In genomic region chr6:107817784-107818183, GRCh38 we compare ENCODE assay signal across 18 cellular contexts. TPM values are rescaled to one million over a fixed set of nuclear protein-coding genes. Genes with fewer than 3 reads are reported as not detected.
A peak's percentile ranks its signal among the peaks of the same experiment; 100 is the strongest.
DNase-seq lines count a peak whose midpoint lies in the region; ATAC-seq lines count a peak whose summit lies in the region.
"Had no signal": no experiment of that assay in that cellular context is flagged by ENCODE, and none has a peak within 500 bp of the region (broad histone marks: within the 10 kb centered on the region; RNA-seq: fewer than 3 reads in every experiment).

No MANE protein-coding gene starts in this region.

- intact Hi-C loops in CD4-positive, alpha-beta memory T cell (cut with micrococcal nuclease): no loop called here
- intact Hi-C loops in naive thymus-derived CD4-positive, alpha-beta T cell (cut with micrococcal nuclease): no loop called here
- intact Hi-C loops in posterior cingulate gyrus (cut with DNase I): no loop called here

- no peaks in the 10 kb centered on the region for H3K27me3 Mint-ChIP-seq in CD4-positive, alpha-beta memory T cell
- H3K27me3 Mint-ChIP-seq in activated T-helper 17 cell treated with anti-CD3 and anti-CD28 coated beads, Interleukin-2, amount 50 U/mL, for 72 hours: no peaks in the 10 kb centered on the region
- no peaks in the 10 kb centered on the region for H3K27me3 Mint-ChIP-seq in naive thymus-derived CD4-positive, alpha-beta T cell

- POLR2A ChIA-PET in CD4-positive, alpha-beta memory T cell (lab: Charles Lee; ENCODE audit: partially characterized antibody): interaction anchor here (1.7 to 11.9 kb wide), 7 partner anchors 11 to 93 kb away, joined by 3 to 270 read pairs (median 85); no protein-coding TSS in a partner anchor
- POLR2A ChIA-PET in naive thymus-derived CD4-positive, alpha-beta T cell (lab: Charles Lee): interaction anchor here (0.8 to 8.5 kb wide), 13 partner anchors 10 to 99 kb away, joined by 3 to 176 read pairs (median 4); no protein-coding TSS in a partner anchor

- H3K27ac Mint-ChIP-seq in CD4-positive, alpha-beta memory T cell: peak overlapping the region; percentile 0 to 68 (median 64)
- peak overlapping the region; percentile 7 for H3K27ac Mint-ChIP-seq in activated T-helper 17 cell treated with anti-CD3 and anti-CD28 coated beads, Interleukin-2, amount 50 U/mL, for 72 hours
- H3K27ac Mint-ChIP-seq in naive thymus-derived CD4-positive, alpha-beta T cell: peak overlapping the region; percentile 8 to 100 (median 99)
- H3K27ac Mint-ChIP-seq: brain, type B pancreatic cell had no signal

- H3K4me3 Mint-ChIP-seq in CD4-positive, alpha-beta memory T cell: peak overlapping the region in 7 of 8 donors; percentile 17 to 97 (median 57)
- peak overlapping the region; percentile 95 for H3K4me3 Mint-ChIP-seq in activated T-helper 17 cell treated with anti-CD3 and anti-CD28 coated beads, Interleukin-2, amount 50 U/mL, for 72 hours
- peak overlapping the region in 9 of 10 donors; percentile 63 to 97 (median 88) for H3K4me3 Mint-ChIP-seq in naive thymus-derived CD4-positive, alpha-beta T cell
- H3K4me3 Mint-ChIP-seq: brain, type B pancreatic cell had no signal

- no peaks in the 10 kb centered on the region for H3K36me3 ChIP-seq in CD4-positive, alpha-beta memory T cell (ENCODE audit: insufficient read depth, low read length)
- H3K36me3 ChIP-seq in naive thymus-derived CD4-positive, alpha-beta T cell (ENCODE audit: control insufficient read depth in 2 of 3, insufficient read depth in 3 of 3, low read length in 3 of 3): peaks cover 0 to 6% (median 4%) of the 10 kb centered on the region in 3 experiments
- H3K36me3 ChIP-seq: colonic mucosa, stomach had no signal

- no peak overlapping the region for H3K27ac ChIP-seq in CD4-positive, alpha-beta memory T cell (ENCODE audit: low read depth, low read length)
- peak overlapping the region; percentile 95 for H3K27ac ChIP-seq in naive thymus-derived CD4-positive, alpha-beta T cell (ENCODE audit: low read depth, low read length)
- H3K27ac ChIP-seq: colonic mucosa had no signal

- H3K9me3 Mint-ChIP-seq in CD4-positive, alpha-beta memory T cell: no peaks in the 10 kb centered on the region
- no peaks in the 10 kb centered on the region for H3K9me3 Mint-ChIP-seq in activated T-helper 17 cell treated with anti-CD3 and anti-CD28 coated beads, Interleukin-2, amount 50 U/mL, for 72 hours
- H3K9me3 Mint-ChIP-seq in naive thymus-derived CD4-positive, alpha-beta T cell: no peaks in the 10 kb centered on the region
- H3K9me3 Mint-ChIP-seq: brain, type B pancreatic cell had no signal

- H3K27me3 ChIP-seq in CD4-positive, alpha-beta memory T cell (ENCODE audit: insufficient read depth, low read length): no peaks in the 10 kb centered on the region
- H3K27me3 ChIP-seq in naive thymus-derived CD4-positive, alpha-beta T cell (ENCODE audit: control insufficient read depth in 2 of 2, insufficient read depth in 2 of 2, low read length in 2 of 2): no peaks in the 10 kb centered on the region
- H3K27me3 ChIP-seq: colonic mucosa, stomach had no signal

- H3K36me3 Mint-ChIP-seq in CD4-positive, alpha-beta memory T cell: peaks cover 45 to 57% of the 10 kb centered on the region in 2 donors
- H3K36me3 Mint-ChIP-seq in activated T-helper 17 cell treated with anti-CD3 and anti-CD28 coated beads, Interleukin-2, amount 50 U/mL, for 72 hours (ENCODE audit: low read depth): peaks cover under 1% of the 10 kb centered on the region
- H3K36me3 Mint-ChIP-seq in naive thymus-derived CD4-positive, alpha-beta T cell: peaks cover 0 to 26% (median 18%) of the 10 kb centered on the region in 5 donors
- H3K36me3 Mint-ChIP-seq: brain, type B pancreatic cell had no signal

- no peak for DNase-seq in activated CD4-positive, CD25-positive, alpha-beta regulatory T cell treated with anti-CD3 and anti-CD28 coated beads, Interleukin-2, amount 50 U/mL, for 72 hours
- DNase-seq in CD4-positive, alpha-beta memory T cell: no peak
- no peak for DNase-seq in naive thymus-derived CD4-positive, alpha-beta T cell
- DNase-seq in NCI-H1105 treated with DMSO at 0.1 percent for 48 hours (lab: John Stamatoyannopoulos, UW) (no peak), posterior cingulate gyrus (no peak)
- DNase-seq: 8988T, colonic mucosa, left ventricle myocardium superior, NCI-H2107, NCI-H524 treated with DMSO at 0.1 percent for 48 hours, stomach had no signal

- peaks cover 61% of the 10 kb centered on the region for H3K4me1 ChIP-seq in CD4-positive, alpha-beta memory T cell (ENCODE audit: insufficient read depth, low read length)
- H3K4me1 ChIP-seq in naive thymus-derived CD4-positive, alpha-beta T cell (ENCODE audit: control insufficient read depth in 2 of 2, insufficient read depth in 2 of 2, low read length in 2 of 2): peaks cover 48 to 51% of the 10 kb centered on the region in 2 donors
- H3K4me1 ChIP-seq: colonic mucosa had no signal

- no peak overlapping the region for H3K4me3 ChIP-seq in CD4-positive, alpha-beta memory T cell (ENCODE audit: low read length in 2 of 2)
- no peak overlapping the region for H3K4me3 ChIP-seq in naive thymus-derived CD4-positive, alpha-beta T cell (ENCODE audit: low read length)
- H3K4me3 ChIP-seq: colonic mucosa, stomach had no signal

- peaks cover 52 to 90% (median 71%) of the 10 kb centered on the region in 4 donors for H3K4me1 Mint-ChIP-seq in CD4-positive, alpha-beta memory T cell
- H3K4me1 Mint-ChIP-seq in activated T-helper 17 cell treated with anti-CD3 and anti-CD28 coated beads, Interleukin-2, amount 50 U/mL, for 72 hours: peaks cover 44% of the 10 kb centered on the region
- peaks cover 42 to 93% (median 74%) of the 10 kb centered on the region in 7 donors for H3K4me1 Mint-ChIP-seq in naive thymus-derived CD4-positive, alpha-beta T cell

- CTCF ChIA-PET in CD4-positive, alpha-beta memory T cell (lab: Charles Lee; ENCODE audit: partially characterized antibody): interaction anchor here (0.8 to 10.6 kb wide), 7 partner anchors 12 to 1003 kb away, joined by 3 to 140 read pairs (median 3); no protein-coding TSS in a partner anchor
- CTCF ChIA-PET in naive thymus-derived CD4-positive, alpha-beta T cell (lab: Charles Lee): interaction anchor here (1.0 to 1.3 kb wide), 3 partner anchors 30 to 88 kb away, joined by 5 to 6 read pairs (median 6); no protein-coding TSS in a partner anchor

- H3K9me3 ChIP-seq in CD4-positive, alpha-beta memory T cell (ENCODE audit: control insufficient read depth in 1 of 2, low read length in 2 of 2): no peaks in the 10 kb centered on the region
- no peaks in the 10 kb centered on the region for H3K9me3 ChIP-seq in naive thymus-derived CD4-positive, alpha-beta T cell (ENCODE audit: control insufficient read depth in 2 of 3, low read length in 3 of 3)
- H3K9me3 ChIP-seq: colonic mucosa, stomach had no signal

- ATAC-seq in activated CD4-positive, CD25-positive, alpha-beta regulatory T cell treated with anti-CD3 and anti-CD28 coated beads, Interleukin-2, amount 50 U/mL, for 24 hours: peak; percentile 17 to 30
- ATAC-seq in activated T-helper 17 cell treated with anti-CD3 and anti-CD28 coated beads, Interleukin-2, amount 50 U/mL, for 72 hours (replicated peaks): peak; percentile 15
- no peak for ATAC-seq in naive thymus-derived CD4-positive, alpha-beta T cell
- no peak for ATAC-seq in HG02623 (IDR thresholded peaks at IDR 0.05; ENCODE audit: unreplicated experiment)
- ATAC-seq: left ventricle myocardium superior, sciatic nerve had no signal

RNA-seq across cellular contexts. Expression of gene SCML4, which starts 6.3 kb away (rescaled TPM):
- 10 to 100 TPM; 85.2 to 90.2 TPM for total RNA-seq in CD4-positive, alpha-beta memory T cell
- 100 to 1,000 TPM in 1 of 2 donors, 10 to 100 TPM in 1; 78.9 to 105 TPM for polyA plus RNA-seq in CD4-positive, alpha-beta memory T cell
- total RNA-seq in activated T-helper 17 cell treated with anti-CD3 and anti-CD28 coated beads, Interleukin-2, amount 50 U/mL, for 72 hours: 1 to 10 TPM; 2.6 to 3.9 TPM
- total RNA-seq in naive thymus-derived CD4-positive, alpha-beta T cell: 10 to 100 TPM; 20.3 to 95.8 (median 63.3) TPM
- 100 to 1,000 TPM in 1 of 2 donors, 10 to 100 TPM in 1; 66.1 to 108 TPM for polyA plus RNA-seq in naive thymus-derived CD4-positive, alpha-beta T cell
- total RNA-seq: osteoblast had no signal

Comparison
In these comparisons a context has a peak if more than half of its experiments do, and no peak if none do; other contexts are left out.
1. ATAC-seq: peak in activated CD4-positive, CD25-positive, alpha-beta regulatory T cell treated with anti-CD3 and anti-CD28 coated beads, Interleukin-2, amount 50 U/mL, for 24 hours (2 of 2) and activated T-helper 17 cell treated with anti-CD3 and anti-CD28 coated beads, Interleukin-2, amount 50 U/mL, for 72 hours (single experiment); none in naive thymus-derived CD4-positive, alpha-beta T cell (single experiment) and HG02623 (single experiment).
2. H3K27ac Mint-ChIP-seq: peak in every context shown above with its lines; median percentile 99 in naive thymus-derived CD4-positive, alpha-beta T cell; 64 in CD4-positive, alpha-beta memory T cell; 7 in activated T-helper 17 cell treated with anti-CD3 and anti-CD28 coated beads, Interleukin-2, amount 50 U/mL, for 72 hours.
3. RNA of gene SCML4, which starts 6.3 kb away (total RNA-seq): 85.2 to 90.2 TPM in CD4-positive, alpha-beta memory T cell and 20.3 to 95.8 TPM in naive thymus-derived CD4-positive, alpha-beta T cell; 2.6 to 3.9 TPM in activated T-helper 17 cell treated with anti-CD3 and anti-CD28 coated beads, Interleukin-2, amount 50 U/mL, for 72 hours; every median in the first group is over 4 times any median in the second.
4. Peak in every context shown above with its lines, with median percentiles within 50 percentile points of each other: H3K4me3 Mint-ChIP-seq.